Comparison of ENCODE assay signal across 8 cellular contexts in the genomic region with DNA sequence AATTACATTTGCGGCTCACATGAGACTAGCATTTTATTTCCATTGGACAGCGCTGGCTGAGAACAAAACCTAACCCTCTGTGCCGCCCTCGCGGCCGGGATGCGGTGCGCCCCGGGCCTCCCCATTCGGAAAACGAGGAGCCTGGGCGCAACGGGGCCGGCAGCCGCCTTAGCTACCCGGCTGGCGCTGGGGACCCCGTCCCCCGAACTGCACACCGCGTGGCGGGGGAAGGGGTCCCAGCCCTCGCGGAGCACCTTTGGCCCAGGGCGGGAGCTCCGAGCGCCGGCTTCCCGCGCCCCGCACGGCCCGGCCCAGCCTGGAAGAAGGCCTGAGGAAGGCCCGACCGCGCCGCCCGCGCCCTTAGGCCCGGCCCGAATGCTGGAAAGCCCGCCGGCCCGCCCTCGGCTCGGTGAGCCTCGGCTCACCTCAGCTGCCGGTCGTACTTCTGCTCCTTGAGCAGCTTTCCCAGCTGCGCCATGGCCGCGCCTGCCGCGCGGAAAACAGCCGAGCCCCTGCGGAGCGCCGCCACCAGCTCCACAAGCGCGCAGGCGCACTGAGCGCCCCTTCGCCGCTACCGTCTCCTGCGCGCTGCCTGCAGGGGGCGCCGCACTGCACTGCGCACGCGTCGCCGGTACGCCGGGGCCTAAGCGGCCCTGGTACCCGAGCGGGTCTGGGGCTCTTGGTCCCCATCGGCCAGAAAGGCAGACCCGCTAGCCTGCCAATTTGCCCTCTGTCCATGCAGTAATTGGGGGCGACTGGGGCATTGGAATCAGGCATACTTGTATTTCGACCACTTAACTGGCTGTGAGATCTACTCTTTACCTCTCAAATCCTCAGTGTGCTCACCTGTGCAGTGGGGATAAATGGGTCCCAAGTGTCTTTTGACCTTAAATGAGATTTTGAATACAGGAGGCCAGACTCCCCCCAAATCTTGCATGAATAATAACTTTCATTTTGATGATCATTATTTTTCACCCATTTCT. TPM values are rescaled to one million over a fixed set of nuclear protein-coding genes. Genes with fewer than 3 reads are reported as not detected.
A peak's percentile ranks its signal among the peaks of the same experiment; 100 is the strongest.
DNase-seq lines count a peak whose midpoint lies in the region; ATAC-seq lines count a peak whose summit lies in the region.

Gene NAE1, minus strand, starts transcription at position 555 of the 983 bp plus-strand sequence. Its CDS starts 77 bp downstream, at position 478.

- ATAC-seq in GM19025 (IDR thresholded peaks at IDR 0.05; ENCODE audit: low read depth, unreplicated experiment) (peak; percentile 87), HG03342 (IDR thresholded peaks at IDR 0.05; ENCODE audit: unreplicated experiment) (peak; percentile 90)

- DNase-seq in AG20443 (ENCODE audit: low spot score) (peak; percentile 100), NCI-H345 treated with DMSO at 0.1 percent for 48 hours (lab: John Stamatoyannopoulos, UW; ENCODE audit: unreplicated experiment) (peak; percentile 77), cerebellum (ENCODE audit: low spot score) (peak; percentile 89), kidney glomerular epithelial cell (lab: John Stamatoyannopoulos, UW) (peak; percentile 78)
- peak; percentile 94 for DNase-seq in activated CD4-positive, CD25-positive, alpha-beta regulatory T cell treated with anti-CD3 and anti-CD28 coated beads, Interleukin-2, amount 50 U/mL, for 72 hours
- peak; percentile 75 to 82 for DNase-seq in stimulated activated CD4-positive, alpha-beta T cell treated with anti-CD3 and anti-CD28 coated beads, Interleukin-1b, Interleukin-23, amount 100 ng/mL, for 1 hour (ENCODE audit: low read depth in 2 of 2)

RNA-seq across cellular contexts. Expression of gene NAE1, which starts in this region (rescaled TPM):
- total RNA-seq in cerebellum = 93.2 TPM

Comparison
In these comparisons a context has a peak if more than half of its experiments do, and no peak if none do; other contexts are left out.
1. Peak in every context shown above with its lines: DNase-seq and ATAC-seq.